ENCODE assay signal across 1 cellular context in the genomic region with DNA sequence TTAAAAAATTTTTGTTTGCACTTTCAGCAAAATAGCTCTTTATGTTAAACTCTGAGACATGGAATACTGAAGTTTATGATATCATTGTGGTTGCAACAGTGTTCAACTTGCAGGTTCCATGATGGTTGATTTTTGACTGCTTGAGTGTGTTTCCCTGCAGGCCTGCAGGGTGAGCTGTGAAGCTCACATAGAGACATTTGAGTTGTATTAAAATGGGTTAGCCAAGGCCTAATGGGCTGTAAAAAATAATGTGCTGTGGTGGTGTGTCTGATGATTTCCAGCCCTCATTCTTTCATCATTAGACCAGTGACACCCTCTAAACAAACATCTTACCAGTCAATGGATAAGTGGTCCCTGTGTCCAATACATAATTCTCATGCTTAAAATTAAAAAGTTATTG.
TF ChIP-seq lines count a peak whose summit lies in the region.

No MANE protein-coding gene starts in this region.

TF ChIP-seq in GM23338, 12 proteins besides CTCF, POLR2A, EP300 and RAD21 (continued from another document):
- no peak for TF ChIP-seq ZNF462 (CRISPR knock-in tag; IDR thresholded peaks at IDR 0.05)
- no peak for TF ChIP-seq ZNF331 (CRISPR knock-in tag; IDR thresholded peaks at IDR 0.05; ENCODE audit: low read depth)
- TF ChIP-seq CREB1 (CRISPR knock-in tag; IDR thresholded peaks at IDR 0.05; ENCODE audit: low read depth): no peak
- TF ChIP-seq, protein P1, sequence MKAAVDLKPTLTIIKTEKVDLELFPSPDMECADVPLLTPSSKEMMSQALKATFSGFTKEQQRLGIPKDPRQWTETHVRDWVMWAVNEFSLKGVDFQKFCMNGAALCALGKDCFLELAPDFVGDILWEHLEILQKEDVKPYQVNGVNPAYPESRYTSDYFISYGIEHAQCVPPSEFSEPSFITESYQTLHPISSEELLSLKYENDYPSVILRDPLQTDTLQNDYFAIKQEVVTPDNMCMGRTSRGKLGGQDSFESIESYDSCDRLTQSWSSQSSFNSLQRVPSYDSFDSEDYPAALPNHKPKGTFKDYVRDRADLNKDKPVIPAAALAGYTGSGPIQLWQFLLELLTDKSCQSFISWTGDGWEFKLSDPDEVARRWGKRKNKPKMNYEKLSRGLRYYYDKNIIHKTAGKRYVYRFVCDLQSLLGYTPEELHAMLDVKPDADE (IDR thresholded peaks at IDR 0.05): no peak
- no peak for TF ChIP-seq STAT1 (IDR thresholded peaks at IDR 0.05; ENCODE audit: unreplicated experiment)
